ENCODE assay signal across 1 cellular context in the genomic region with DNA sequence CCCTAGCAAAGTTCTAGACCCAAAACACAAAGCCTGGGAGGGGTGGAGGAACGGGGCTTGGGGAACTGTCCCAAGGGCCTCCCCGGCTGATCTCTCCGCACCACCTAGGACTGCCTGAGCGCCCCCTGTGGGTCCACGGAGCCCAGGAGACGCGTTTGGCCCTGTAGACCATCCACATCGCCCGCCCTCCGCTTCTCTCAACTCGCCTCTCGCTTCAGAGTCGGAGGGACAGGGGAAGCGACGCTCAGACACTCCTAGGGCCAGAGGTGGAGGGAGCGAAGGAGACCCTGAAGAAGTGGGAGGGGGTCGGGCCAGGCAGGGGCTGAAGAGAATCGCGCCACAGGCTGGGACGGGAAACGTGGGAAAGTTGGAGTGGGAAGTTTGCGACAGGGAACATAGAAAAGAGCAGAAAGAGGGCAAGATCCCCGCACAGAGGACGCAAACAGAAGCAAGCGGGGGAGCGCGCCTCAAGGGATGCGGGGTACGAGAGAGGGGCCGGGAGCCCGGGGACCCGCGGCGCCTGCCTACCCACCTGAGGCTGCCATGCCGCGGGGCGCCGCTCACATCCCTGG.
TF ChIP-seq lines count a peak whose summit lies in the region.

No MANE protein-coding gene starts in this region.

TF ChIP-seq in HepG2, 621 proteins besides CTCF, POLR2A, EP300 and RAD21 (continued from another document and continues in another):
- TF ChIP-seq, protein P1, sequence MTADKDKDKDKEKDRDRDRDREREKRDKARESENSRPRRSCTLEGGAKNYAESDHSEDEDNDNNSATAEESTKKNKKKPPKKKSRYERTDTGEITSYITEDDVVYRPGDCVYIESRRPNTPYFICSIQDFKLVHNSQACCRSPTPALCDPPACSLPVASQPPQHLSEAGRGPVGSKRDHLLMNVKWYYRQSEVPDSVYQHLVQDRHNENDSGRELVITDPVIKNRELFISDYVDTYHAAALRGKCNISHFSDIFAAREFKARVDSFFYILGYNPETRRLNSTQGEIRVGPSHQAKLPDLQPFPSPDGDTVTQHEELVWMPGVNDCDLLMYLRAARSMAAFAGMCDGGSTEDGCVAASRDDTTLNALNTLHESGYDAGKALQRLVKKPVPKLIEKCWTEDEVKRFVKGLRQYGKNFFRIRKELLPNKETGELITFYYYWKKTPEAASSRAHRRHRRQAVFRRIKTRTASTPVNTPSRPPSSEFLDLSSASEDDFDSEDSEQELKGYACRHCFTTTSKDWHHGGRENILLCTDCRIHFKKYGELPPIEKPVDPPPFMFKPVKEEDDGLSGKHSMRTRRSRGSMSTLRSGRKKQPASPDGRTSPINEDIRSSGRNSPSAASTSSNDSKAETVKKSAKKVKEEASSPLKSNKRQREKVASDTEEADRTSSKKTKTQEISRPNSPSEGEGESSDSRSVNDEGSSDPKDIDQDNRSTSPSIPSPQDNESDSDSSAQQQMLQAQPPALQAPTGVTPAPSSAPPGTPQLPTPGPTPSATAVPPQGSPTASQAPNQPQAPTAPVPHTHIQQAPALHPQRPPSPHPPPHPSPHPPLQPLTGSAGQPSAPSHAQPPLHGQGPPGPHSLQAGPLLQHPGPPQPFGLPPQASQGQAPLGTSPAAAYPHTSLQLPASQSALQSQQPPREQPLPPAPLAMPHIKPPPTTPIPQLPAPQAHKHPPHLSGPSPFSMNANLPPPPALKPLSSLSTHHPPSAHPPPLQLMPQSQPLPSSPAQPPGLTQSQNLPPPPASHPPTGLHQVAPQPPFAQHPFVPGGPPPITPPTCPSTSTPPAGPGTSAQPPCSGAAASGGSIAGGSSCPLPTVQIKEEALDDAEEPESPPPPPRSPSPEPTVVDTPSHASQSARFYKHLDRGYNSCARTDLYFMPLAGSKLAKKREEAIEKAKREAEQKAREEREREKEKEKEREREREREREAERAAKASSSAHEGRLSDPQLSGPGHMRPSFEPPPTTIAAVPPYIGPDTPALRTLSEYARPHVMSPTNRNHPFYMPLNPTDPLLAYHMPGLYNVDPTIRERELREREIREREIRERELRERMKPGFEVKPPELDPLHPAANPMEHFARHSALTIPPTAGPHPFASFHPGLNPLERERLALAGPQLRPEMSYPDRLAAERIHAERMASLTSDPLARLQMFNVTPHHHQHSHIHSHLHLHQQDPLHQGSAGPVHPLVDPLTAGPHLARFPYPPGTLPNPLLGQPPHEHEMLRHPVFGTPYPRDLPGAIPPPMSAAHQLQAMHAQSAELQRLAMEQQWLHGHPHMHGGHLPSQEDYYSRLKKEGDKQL (CRISPR knock-in tag; IDR thresholded peaks at IDR 0.05; ENCODE audit: low read depth) = no peak
- TF ChIP-seq ARID5B (CRISPR knock-in tag; IDR thresholded peaks at IDR 0.05) (0 out of 2 replicates have a peak, but pooled peaks have one; percentile 24), TOE1 (CRISPR knock-in tag; IDR thresholded peaks at IDR 0.05) (no peak), SRSF9 (IDR thresholded peaks at IDR 0.05; ENCODE audit: borderline replicate concordance, insufficient read depth, low read depth, low read length, poor library complexity, severe bottlenecking) (no peak), ZNF703 (CRISPR knock-in tag; IDR thresholded peaks at IDR 0.05; ENCODE audit: borderline replicate concordance) (0 out of 2 replicates have a peak, but pooled peaks have one; percentile 22), ZNF678 (CRISPR knock-in tag; IDR thresholded peaks at IDR 0.05) (no peak), RFX5 (IDR thresholded peaks at IDR 0.05; ENCODE audit: low read depth, low read length) (no peak), ZNF501 (CRISPR knock-in tag; IDR thresholded peaks at IDR 0.05) (no peak), HNRNPUL1 (IDR thresholded peaks at IDR 0.05; ENCODE audit: low read depth, low read length) (no peak), SOX13 (IDR thresholded peaks at IDR 0.05) (no peak), SOX13 (CRISPR knock-in tag; conservative IDR thresholded peaks at IDR 0.05 in 1 of 2, IDR thresholded peaks at IDR 0.05 in 1 of 2) (no peak), HNF4A (CRISPR knock-in tag; IDR thresholded peaks at IDR 0.05) (no peak), SMAD9 (CRISPR knock-in tag; IDR thresholded peaks at IDR 0.05) (no peak), DR1 (CRISPR knock-in tag; IDR thresholded peaks at IDR 0.05) (no peak), SOX5 (CRISPR knock-in tag; IDR thresholded peaks at IDR 0.05; ENCODE audit: borderline replicate concordance) (no peak), ZNF577 (CRISPR knock-in tag; IDR thresholded peaks at IDR 0.05; ENCODE audit: borderline replicate concordance, low read depth) (no peak), SMARCE1 (IDR thresholded peaks at IDR 0.05; ENCODE audit: borderline replicate concordance) (no peak), HOXD1 (CRISPR knock-in tag; IDR thresholded peaks at IDR 0.05) (no peak), ZNF101 (CRISPR knock-in tag; IDR thresholded peaks at IDR 0.05; ENCODE audit: borderline replicate concordance, low read depth) (no peak), FOXA3 (CRISPR knock-in tag; IDR thresholded peaks at IDR 0.05) (0 out of 2 replicates have a peak, but pooled peaks have one; percentile 17), CHCHD3 (CRISPR knock-in tag; IDR thresholded peaks at IDR 0.05) (no peak), REL (CRISPR knock-in tag; conservative IDR thresholded peaks at IDR 0.05) (no peak; the same call in 1 of the 2 replicates), SP2 (CRISPR knock-in tag; IDR thresholded peaks at IDR 0.05) (no peak), ZNF343 (CRISPR knock-in tag; IDR thresholded peaks at IDR 0.05) (0 out of 2 replicates have a peak, but pooled peaks have one; percentile 37), CBX5 (CRISPR knock-in tag; IDR thresholded peaks at IDR 0.05; ENCODE audit: borderline replicate concordance) (no peak), TSC22D2 (CRISPR knock-in tag; IDR thresholded peaks at IDR 0.05; ENCODE audit: borderline replicate concordance) (no peak), XRCC5 (optimal IDR thresholded peaks at IDR 0.05; ENCODE audit: low read length) (peak; percentile 80), NR1H2 (CRISPR knock-in tag; IDR thresholded peaks at IDR 0.05; ENCODE audit: borderline replicate concordance, low read depth) (no peak), HNRNPH1 (optimal IDR thresholded peaks at IDR 0.05; ENCODE audit: low read depth, low read length) (no peak), ZBTB21 (CRISPR knock-in tag; IDR thresholded peaks at IDR 0.05) (no peak), ZNF224 (CRISPR knock-in tag; IDR thresholded peaks at IDR 0.05) (no peak), PHF21A (CRISPR knock-in tag; IDR thresholded peaks at IDR 0.05) (no peak), ZNF850 (CRISPR knock-in tag; conservative IDR thresholded peaks at IDR 0.05) (no peak; the same call in 1 of the 2 replicates), ZHX1 (CRISPR knock-in tag; IDR thresholded peaks at IDR 0.05; ENCODE audit: low read depth) (no peak), POLR2AphosphoS2 (IDR thresholded peaks at IDR 0.05; ENCODE audit: low read depth, low read length) (no peak), ARHGAP35 (CRISPR knock-in tag; IDR thresholded peaks at IDR 0.05; ENCODE audit: borderline replicate concordance) (no peak), KMT2A (CRISPR knock-in tag; IDR thresholded peaks at IDR 0.05) (0 out of 2 replicates have a peak, but pooled peaks have one; percentile 30), ZZZ3 (CRISPR knock-in tag; IDR thresholded peaks at IDR 0.05; ENCODE audit: borderline replicate concordance) (no peak), GPN1 (CRISPR knock-in tag; IDR thresholded peaks at IDR 0.05; ENCODE audit: borderline replicate concordance) (no peak), ZBTB38 (CRISPR knock-in tag; IDR thresholded peaks at IDR 0.05) (peak; percentile 56; the same call in 1 of the 2 replicates), CEBPB (IDR thresholded peaks at IDR 0.05; ENCODE audit: borderline replicate concordance, low read depth, low read length) (no peak)
- TF ChIP-seq, protein P2, sequence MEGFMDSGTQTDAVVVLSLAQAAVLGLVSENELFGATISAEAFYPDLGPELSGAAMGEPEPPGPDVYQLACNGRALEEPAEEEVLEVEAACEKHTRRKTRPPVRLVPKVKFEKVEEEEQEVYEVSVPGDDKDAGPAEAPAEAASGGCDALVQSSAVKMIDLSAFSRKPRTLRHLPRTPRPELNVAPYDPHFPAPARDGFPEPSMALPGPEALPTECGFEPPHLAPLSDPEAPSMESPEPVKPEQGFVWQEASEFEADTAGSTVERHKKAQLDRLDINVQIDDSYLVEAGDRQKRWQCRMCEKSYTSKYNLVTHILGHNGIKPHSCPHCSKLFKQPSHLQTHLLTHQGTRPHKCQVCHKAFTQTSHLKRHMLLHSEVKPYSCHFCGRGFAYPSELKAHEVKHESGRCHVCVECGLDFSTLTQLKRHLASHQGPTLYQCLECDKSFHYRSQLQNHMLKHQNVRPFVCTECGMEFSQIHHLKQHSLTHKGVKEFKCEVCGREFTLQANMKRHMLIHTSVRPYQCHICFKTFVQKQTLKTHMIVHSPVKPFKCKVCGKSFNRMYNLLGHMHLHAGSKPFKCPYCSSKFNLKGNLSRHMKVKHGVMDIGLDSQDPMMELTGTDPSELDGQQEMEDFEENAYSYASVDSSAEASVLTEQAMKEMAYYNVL (CRISPR knock-in tag; IDR thresholded peaks at IDR 0.05; ENCODE audit: borderline replicate concordance) = peak; percentile 55; the same call in 1 of the 2 replicates
- TF ChIP-seq, protein P3, sequence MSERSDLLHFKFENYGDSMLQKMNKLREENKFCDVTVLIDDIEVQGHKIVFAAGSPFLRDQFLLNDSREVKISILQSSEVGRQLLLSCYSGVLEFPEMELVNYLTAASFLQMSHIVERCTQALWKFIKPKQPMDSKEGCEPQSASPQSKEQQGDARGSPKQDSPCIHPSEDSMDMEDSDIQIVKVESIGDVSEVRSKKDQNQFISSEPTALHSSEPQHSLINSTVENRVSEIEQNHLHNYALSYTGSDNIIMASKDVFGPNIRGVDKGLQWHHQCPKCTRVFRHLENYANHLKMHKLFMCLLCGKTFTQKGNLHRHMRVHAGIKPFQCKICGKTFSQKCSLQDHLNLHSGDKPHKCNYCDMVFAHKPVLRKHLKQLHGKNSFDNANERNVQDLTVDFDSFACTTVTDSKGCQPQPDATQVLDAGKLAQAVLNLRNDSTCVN (CRISPR knock-in tag; IDR thresholded peaks at IDR 0.05; ENCODE audit: borderline replicate concordance) = no peak
- TF ChIP-seq, protein P4, sequence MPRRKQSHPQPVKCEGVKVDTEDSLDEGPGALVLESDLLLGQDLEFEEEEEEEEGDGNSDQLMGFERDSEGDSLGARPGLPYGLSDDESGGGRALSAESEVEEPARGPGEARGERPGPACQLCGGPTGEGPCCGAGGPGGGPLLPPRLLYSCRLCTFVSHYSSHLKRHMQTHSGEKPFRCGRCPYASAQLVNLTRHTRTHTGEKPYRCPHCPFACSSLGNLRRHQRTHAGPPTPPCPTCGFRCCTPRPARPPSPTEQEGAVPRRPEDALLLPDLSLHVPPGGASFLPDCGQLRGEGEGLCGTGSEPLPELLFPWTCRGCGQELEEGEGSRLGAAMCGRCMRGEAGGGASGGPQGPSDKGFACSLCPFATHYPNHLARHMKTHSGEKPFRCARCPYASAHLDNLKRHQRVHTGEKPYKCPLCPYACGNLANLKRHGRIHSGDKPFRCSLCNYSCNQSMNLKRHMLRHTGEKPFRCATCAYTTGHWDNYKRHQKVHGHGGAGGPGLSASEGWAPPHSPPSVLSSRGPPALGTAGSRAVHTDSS (CRISPR knock-in tag; conservative IDR thresholded peaks at IDR 0.05) = no peak
